Comparison of ENCODE assay signal across 17 cellular contexts in genomic region chr1:22121421-22121911, GRCh38. TPM values are rescaled to one million over a fixed set of nuclear protein-coding genes. Genes with fewer than 3 reads are reported as not detected.
DNase-seq lines count a peak whose midpoint lies in the region; ATAC-seq and TF ChIP-seq lines count a peak whose summit lies in the region.
"Had no signal": no experiment of that assay in that cellular context is flagged by ENCODE, and none has a peak within 500 bp of the region (broad histone marks: within the 10 kb centered on the region; RNA-seq: fewer than 3 reads in every experiment).

No MANE protein-coding gene starts in this region.

- no peaks in the 10 kb centered on the region for H3K9me2 ChIP-seq in HCT116 (ENCODE audit: insufficient read depth)

- H3K9ac ChIP-seq in HCT116 (ENCODE audit: low read length) = no peak overlapping the region
- H3K9ac ChIP-seq in neural progenitor cell = no peak overlapping the region

- H3K9me3 ChIP-seq in HCT116 (ENCODE audit: control insufficient read depth in 1 of 2, insufficient read depth in 1 of 2, low read depth in 1 of 2, low read length in 2 of 2) (no peaks in the 10 kb centered on the region), neural progenitor cell (ENCODE audit: low read depth) (no peaks in the 10 kb centered on the region)

- H3K27ac ChIP-seq in HCT116 (ENCODE audit: low read depth, low read length) = no peak overlapping the region
- H3K27ac ChIP-seq in neural progenitor cell = no peak overlapping the region

- H3K4me2 ChIP-seq in HCT116 (ENCODE audit: low read length) = no peak overlapping the region
- no peak overlapping the region for H3K4me2 ChIP-seq in neural progenitor cell

- DNase-seq in HCT116 (ENCODE audit: low read depth, low spot score) (no peak), NCI-H2171 (lab: John Stamatoyannopoulos, UW) (peak; percentile 76), brain pericyte (ENCODE audit: low read depth, low spot score) (peak; percentile 32), neural progenitor cell (ENCODE audit: low spot score) (peak; percentile 34), cerebellar cortex (ENCODE audit: low spot score) (no peak), glomerular visceral epithelial cell (ENCODE audit: extremely low spot score) (no peak), pons (ENCODE audit: low spot score) (no peak)
- DNase-seq: activated CD4-positive, alpha-beta T cell treated with anti-CD3 and anti-CD28 coated beads, Interleukin-2, amount 50 U/mL, for 1 hour; CD4-positive, CD25-positive, alpha-beta regulatory T cell; effector memory CD8-positive, alpha-beta T cell; foreskin fibroblast; Kasumi-1; NCI-H1930; stimulated activated CD4-positive, alpha-beta T cell treated with anti-CD3 and anti-CD28 coated beads, Interleukin-2, amount 100 ng/mL, for 48 hours; stimulated activated naive B cell treated with anti-CD40 and anti-IgM and Interleukin-4, amounts not matched to agents 10 μg/mL and 1 μg/mL and 100 μg/mL, for 72 hours; SW 1271 had no signal

- TF ChIP-seq CTCF in HCT116 (IDR thresholded peaks at IDR 0.05 in 2 of 3, conservative IDR thresholded peaks at IDR 0.05 in 1 of 3; ENCODE audit: borderline replicate concordance in 1 of 3, insufficient read depth in 1 of 3, low read depth in 2 of 3, low read length in 2 of 3) (no peak), neural progenitor cell (IDR thresholded peaks at IDR 0.05) (no peak)

- H4K20me1 ChIP-seq in HCT116 (ENCODE audit: insufficient read depth) = no peaks in the 10 kb centered on the region
- H4K20me1 ChIP-seq in neural progenitor cell (ENCODE audit: low read depth) = peaks cover 62% of the 10 kb centered on the region

- no peak overlapping the region for H3K4me3 Mint-ChIP-seq in neural progenitor cell
- H3K4me3 Mint-ChIP-seq: activated T-helper 1 cell treated with anti-CD3 and anti-CD28 coated beads, Interleukin-12 subunit alpha, Interleukin-12 subunit beta, Interleukin-2, Interleukin-4 antibody, amounts not matched to agents 30 ng/mL and 10 ng/mL and 1 ng/mL, durations not matched to agents 14 hours and 24 hours and 36 hours; CD4-positive, CD25-positive, alpha-beta regulatory T cell; effector memory CD8-positive, alpha-beta T cell; stimulated activated naive B cell treated with anti-CD40 and anti-IgM and Interleukin-4, amounts not matched to agents 10 μg/mL and 1 μg/mL and 100 μg/mL, for 72 hours had no signal

- H3K27me3 ChIP-seq in HCT116 (ENCODE audit: insufficient read depth, low read length) (no peaks in the 10 kb centered on the region), neural progenitor cell (no peaks in the 10 kb centered on the region)

- CTCF ChIA-PET in HCT116 (lab: Charles Lee) = no interaction called here

- H3K27me3 Mint-ChIP-seq in neural progenitor cell (ENCODE audit: insufficient read depth, low read depth) = peaks cover 11% of the 10 kb centered on the region
- H3K27me3 Mint-ChIP-seq: CD4-positive, CD25-positive, alpha-beta regulatory T cell; effector memory CD8-positive, alpha-beta T cell; stimulated activated naive B cell treated with anti-CD40 and anti-IgM and Interleukin-4, amounts not matched to agents 10 μg/mL and 1 μg/mL and 100 μg/mL, for 72 hours had no signal

- no peaks in the 10 kb centered on the region for H3K36me3 ChIP-seq in HCT116 (ENCODE audit: control insufficient read depth in 1 of 2, insufficient read depth in 2 of 2, low read length in 2 of 2)
- H3K36me3 ChIP-seq in neural progenitor cell = no peaks in the 10 kb centered on the region

- H3K79me2 ChIP-seq in HCT116 (ENCODE audit: insufficient read depth, low read length) (no peaks in the 10 kb centered on the region), neural progenitor cell (ENCODE audit: low read depth) (no peaks in the 10 kb centered on the region)

- peak; percentile 50 for ATAC-seq in HCT116
- ATAC-seq: effector memory CD8-positive, alpha-beta T cell; stimulated activated naive B cell treated with anti-CD40 and anti-IgM and Interleukin-4, amounts not matched to agents 10 μg/mL and 1 μg/mL and 100 μg/mL, for 72 hours had no signal

- RAD21 ChIA-PET in HCT116 (lab: Charles Lee; ENCODE audit: low non-redundant PET in 1 of 2, low total read pairs in 2 of 2, uncharacterized antibody in 2 of 2, unreplicated experiment in 2 of 2) = no interaction called here

- peaks cover 27% of the 10 kb centered on the region for H3K36me3 Mint-ChIP-seq in neural progenitor cell

- BruUV-seq in HCT116 (replicated peaks; lab: Mats Ljungman, UMichigan) = no TSS peak

- POLR2A ChIA-PET in HCT116 (lab: Charles Lee) = no interaction called here

- H2AFZ ChIP-seq in HCT116 (ENCODE audit: low read depth, low read length, poor library complexity, severe bottlenecking) = no peak overlapping the region
- no peak overlapping the region for H2AFZ ChIP-seq in neural progenitor cell (replicated peaks)

- H3K9me3 Mint-ChIP-seq in neural progenitor cell = no peaks in the 10 kb centered on the region
- H3K9me3 Mint-ChIP-seq: activated T-helper 1 cell treated with anti-CD3 and anti-CD28 coated beads, Interleukin-12 subunit alpha, Interleukin-12 subunit beta, Interleukin-2, Interleukin-4 antibody, amounts not matched to agents 30 ng/mL and 10 ng/mL and 1 ng/mL, durations not matched to agents 14 hours and 24 hours and 36 hours; CD4-positive, CD25-positive, alpha-beta regulatory T cell; effector memory CD8-positive, alpha-beta T cell; stimulated activated naive B cell treated with anti-CD40 and anti-IgM and Interleukin-4, amounts not matched to agents 10 μg/mL and 1 μg/mL and 100 μg/mL, for 72 hours had no signal

- no peak overlapping the region for H3K4me3 ChIP-seq in HCT116 (replicated peaks in 1 of 2; ENCODE audit: low read depth in 1 of 2, low read length in 2 of 2)
- H3K4me3 ChIP-seq in neural progenitor cell = no peak overlapping the region

- no peak overlapping the region for H3K27ac Mint-ChIP-seq in neural progenitor cell

- no peak for TF ChIP-seq RAD21 in HCT116 (IDR thresholded peaks at IDR 0.05; ENCODE audit: low read depth)

- peaks cover 52% of the 10 kb centered on the region for H3K4me1 Mint-ChIP-seq in neural progenitor cell

- intact Hi-C loops in HCT116 (cut with micrococcal nuclease) = no loop called here

- TF ChIP-seq POLR2A in HCT116 (IDR thresholded peaks at IDR 0.05; ENCODE audit: borderline replicate concordance, extremely low read depth, insufficient read depth, insufficient read length) = no peak

- H3K4me1 ChIP-seq in HCT116 (ENCODE audit: control insufficient read depth in 1 of 2, insufficient read depth in 2 of 2, low read length in 2 of 2) (no peaks in the 10 kb centered on the region), neural progenitor cell (peaks cover 17% of the 10 kb centered on the region)

- peaks cover 2% of the 10 kb centered on the region for H3F3A ChIP-seq in neural progenitor cell (ENCODE audit: low read depth)

TF ChIP-seq in HCT116, 20 proteins besides CTCF, POLR2A, EP300 and RAD21:
- TF ChIP-seq FOSL1 (IDR thresholded peaks at IDR 0.05; ENCODE audit: low read depth) (no peak), SP1 (IDR thresholded peaks at IDR 0.05; ENCODE audit: low read depth) (no peak), ZFX (IDR thresholded peaks at IDR 0.05) (no peak), SIN3A (IDR thresholded peaks at IDR 0.05; ENCODE audit: low read depth) (no peak), YY1 (IDR thresholded peaks at IDR 0.05; ENCODE audit: extremely low read depth, insufficient replicate concordance, low read depth, low read length) (no peak), SRF (IDR thresholded peaks at IDR 0.05; ENCODE audit: low read depth) (no peak), CEBPB (IDR thresholded peaks at IDR 0.05; ENCODE audit: low read depth) (no peak), CBX3 (IDR thresholded peaks at IDR 0.05; ENCODE audit: low read depth) (no peak), ATF3 (IDR thresholded peaks at IDR 0.05) (no peak), ZNF274 (IDR thresholded peaks at IDR 0.05; ENCODE audit: low read depth, low read length) (no peak)

RNA-seq across cellular contexts. Expression of gene WNT4, which starts 21.4 kb away (rescaled TPM):
- total RNA-seq in HCT116 (2021; ENCODE audit: unreplicated experiment) (1.5 TPM), neural progenitor cell (ENCODE audit: low replicate concordance) (0.03 TPM in 1 of 2 replicates, not detected in the other)
- 1.7 and 2.3 TPM in 2 replicates for polyA plus RNA-seq in HCT116 (2012)
- total RNA-seq: activated T-helper 1 cell treated with anti-CD3 and anti-CD28 coated beads, Interleukin-12 subunit alpha, Interleukin-12 subunit beta, Interleukin-2, Interleukin-4 antibody, amounts not matched to agents 30 ng/mL and 10 ng/mL and 1 ng/mL, durations not matched to agents 14 hours and 24 hours and 36 hours; CD4-positive, CD25-positive, alpha-beta regulatory T cell had no signal

Comparison
In these comparisons a context has a peak if more than half of its experiments do, and no peak if none do; other contexts are left out.
1. DNase-seq: peak in NCI-H2171 (single experiment), brain pericyte (single experiment) and neural progenitor cell (single experiment); none in HCT116 (single experiment), cerebellar cortex (single experiment), glomerular visceral epithelial cell (single experiment) and pons (single experiment).